8 cellular contexts compared by ENCODE assay signal in genomic region chr6:87700729-87701675, GRCh38. TPM values are rescaled to one million over a fixed set of nuclear protein-coding genes. Genes with fewer than 3 reads are reported as not detected.
DNase-seq lines count a peak whose midpoint lies in the region; ATAC-seq, FAIRE-seq and TF ChIP-seq lines count a peak whose summit lies in the region.

No MANE protein-coding gene starts in this region.

- no peaks in the 10 kb centered on the region for H3K27me3 Mint-ChIP-seq in activated naive CD8-positive, alpha-beta T cell treated with anti-CD3 and anti-CD28 coated beads for 36 hours

- no TSS peak for BruUV-seq in Panc1 (replicated peaks; lab: Mats Ljungman, UMichigan)

- H3K9me3 ChIP-seq in Panc1 (ENCODE audit: control insufficient read depth, insufficient read depth, low read depth, low read length) (no peaks in the 10 kb centered on the region), psoas muscle (no peaks in the 10 kb centered on the region)

- FAIRE-seq in GM12891 (lab: Jason Lieb, UNC) (peak; percentile 88), HTR-8/SVneo (lab: Jason Lieb, UNC) (peak; percentile 74), D721Med (lab: Jason Lieb, UNC) (no peak)

- no peaks in the 10 kb centered on the region for H3K9me3 Mint-ChIP-seq in activated naive CD8-positive, alpha-beta T cell treated with anti-CD3 and anti-CD28 coated beads for 36 hours

- H3K27me3 ChIP-seq in Panc1 (ENCODE audit: control insufficient read depth, insufficient read depth, low read length), result no peaks in the 10 kb centered on the region
- no peaks in the 10 kb centered on the region for H3K27me3 ChIP-seq in psoas muscle (ENCODE audit: insufficient read depth in 3 of 3, low read length in 2 of 3)

- H3K4me1 ChIP-seq in Panc1 (ENCODE audit: control insufficient read depth, insufficient read depth, low read length), result peaks cover 22% of the 10 kb centered on the region
- peaks cover 11% of the 10 kb centered on the region for H3K4me1 ChIP-seq in psoas muscle

- H3K4me3 Mint-ChIP-seq in activated naive CD8-positive, alpha-beta T cell treated with anti-CD3 and anti-CD28 coated beads for 36 hours, result peak overlapping the region; percentile 96

- whole genome bisulfite sequencing in psoas muscle, 3 donors, result 0 to 1% (median 0%) methylated on average over 51 to 54 of the region's 54 CpGs

- H3K36me3 ChIP-seq in Panc1 (ENCODE audit: control insufficient read depth, insufficient read depth, low read length) (no peaks in the 10 kb centered on the region; the same call in 1 of the 2 replicates), psoas muscle (ENCODE audit: insufficient read depth in 1 of 2, low read depth in 1 of 2) (no peaks in the 10 kb centered on the region)

- H3K4me3 ChIP-seq in Panc1 (ENCODE audit: low read depth in 2 of 2, low read length in 2 of 2) (peak overlapping the region; percentile 77 to 89), psoas muscle (peak overlapping the region; percentile 93)

- peaks cover 35% of the 10 kb centered on the region for H3K4me1 Mint-ChIP-seq in activated naive CD8-positive, alpha-beta T cell treated with anti-CD3 and anti-CD28 coated beads for 36 hours

- CTCF ChIA-PET in Panc1 (lab: Charles Lee), result no interaction called here

- H3K36me3 Mint-ChIP-seq in activated naive CD8-positive, alpha-beta T cell treated with anti-CD3 and anti-CD28 coated beads for 36 hours, result peaks cover 32% of the 10 kb centered on the region

- in situ Hi-C loops in Panc1 (cut with HindIII; ENCODE audit: low pct_unique_long_range_greater_than_20kb, low sequenced_read_pairs), result no loop called here

- no peak; the same call in 1 of the 2 replicates for TF ChIP-seq POLR2A in GM12891 (IDR thresholded peaks at IDR 0.05; ENCODE audit: low read depth, low read length)

- DNase-seq in A172 (ENCODE audit: low spot score) (peak; percentile 55), GM12891 (ENCODE audit: insufficient read length, low spot score) (no peak), HTR-8/SVneo (ENCODE audit: insufficient read length, low spot score) (peak; percentile 60), Panc1 (ENCODE audit: low read depth, low spot score) (no peak), left cardiac atrium (no peak), psoas muscle (peak; percentile 41 to 58), D721Med (ENCODE audit: insufficient read length, low spot score) (no peak)
- peak; percentile 36 for DNase-seq in activated naive CD8-positive, alpha-beta T cell treated with anti-CD3 and anti-CD28 coated beads for 36 hours

- ATAC-seq in Panc1, result no peak; the same call in 1 of the 2 replicates
- peak; percentile 4 to 10 for ATAC-seq in left cardiac atrium
- ATAC-seq in psoas muscle, result peak; percentile 63 to 69 (median 66)

- H3K27ac ChIP-seq in Panc1 (ENCODE audit: low read length), result peak overlapping the region; percentile 94
- H3K27ac ChIP-seq in psoas muscle, result peak overlapping the region; percentile 99

- peak overlapping the region; percentile 93 for H3K27ac Mint-ChIP-seq in activated naive CD8-positive, alpha-beta T cell treated with anti-CD3 and anti-CD28 coated beads for 36 hours

- intact Hi-C loops in Panc1 (cut with micrococcal nuclease; ENCODE audit: unreplicated experiment) (no loop called here), left cardiac atrium (cut with DNase I) (loop anchor here in 1 of 2 donors (10.0 kb wide), 1 partner anchor 94 kb away; no protein-coding TSS in a partner anchor), psoas muscle (cut with DNase I) (loop anchor here in 1 of 2 donors (2.0 kb wide), 1 partner anchor 30 kb away; no protein-coding TSS in a partner anchor)

- TF ChIP-seq CTCF in Panc1 (IDR thresholded peaks at IDR 0.05) (no peak), psoas muscle (IDR thresholded peaks at IDR 0.05) (no peak), D721Med (IDR thresholded peaks at IDR 0.05; ENCODE audit: insufficient read depth, missing control alignments) (no peak)

- POLR2A ChIA-PET in Panc1 (lab: Charles Lee), result interaction anchor here (0.6 to 1.2 kb wide), 2 partner anchors 22 to 28 kb away, joined by 3 to 6 read pairs; no protein-coding TSS in a partner anchor

TF ChIP-seq in GM12891, 5 proteins besides CTCF, POLR2A, EP300 and RAD21:
- no peak for TF ChIP-seq SPI1 (IDR thresholded peaks at IDR 0.05; ENCODE audit: low read depth, low read length)
- peak; percentile 67 for TF ChIP-seq POLR2AphosphoS5 (IDR thresholded peaks at IDR 0.05; ENCODE audit: low read depth, low read length)

RNA-seq across cellular contexts. Expression of gene AKIRIN2, which starts 1.0 kb away (rescaled TPM):
- total RNA-seq in A172 (2014; rRNA removed; shearing (Covaris generic)), result 13.5 and 16.7 TPM in 2 replicates
- 50.7 TPM for polyA plus RNA-seq in GM12891 (2012; ENCODE audit: low read depth, missing spikeins)
- total RNA-seq in Panc1 (2021; ENCODE audit: unreplicated experiment) (47.6 TPM), left cardiac atrium (10 to 100 TPM; 34.0 to 38.1 TPM), psoas muscle (100 to 1,000 TPM in 3 of 4 donors, 10 to 100 TPM in 1; 71.9 to 188 (median 141) TPM)
- 30.3 TPM for polyA plus RNA-seq in Panc1 (2012; ENCODE audit: insufficient read length)
- total RNA-seq in activated naive CD8-positive, alpha-beta T cell treated with anti-CD3 and anti-CD28 coated beads for 36 hours, result 10 to 100 TPM; 47.5 to 48.7 TPM
- polyA plus RNA-seq in psoas muscle, result 100 to 1,000 TPM in 1 of 3 donors, 10 to 100 TPM in 2; 65.0 to 127 (median 87.6) TPM

Comparison
In these comparisons a context has a peak if more than half of its experiments do, and no peak if none do; other contexts are left out.
1. DNase-seq: peak in A172 (single experiment), HTR-8/SVneo (single experiment), activated naive CD8-positive, alpha-beta T cell treated with anti-CD3 and anti-CD28 coated beads for 36 hours (single experiment) and psoas muscle (2 of 2); none in GM12891 (single experiment), Panc1 (single experiment), left cardiac atrium (single experiment) and D721Med (single experiment).